1 cellular context compared by ENCODE assay signal in the genomic region with DNA sequence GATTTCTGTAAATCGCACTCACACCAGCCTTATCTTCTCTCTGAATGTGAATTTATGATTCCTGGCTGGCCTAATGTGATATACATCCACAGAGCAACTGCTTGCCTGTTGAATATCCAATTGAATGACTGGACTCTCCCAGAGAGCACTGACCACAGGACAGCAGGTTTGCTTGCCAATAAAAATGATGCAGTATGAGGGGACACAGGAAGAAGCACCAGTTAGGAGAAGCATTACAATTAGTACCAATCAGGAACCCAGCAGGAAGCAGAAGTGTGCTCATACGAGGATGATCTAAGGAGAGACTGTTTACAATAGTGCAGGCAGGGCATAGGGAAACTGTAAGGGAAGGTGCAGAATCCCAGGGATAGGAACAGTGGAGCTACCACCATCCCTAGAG.
TF ChIP-seq lines count a peak whose summit lies in the region.

No MANE protein-coding gene starts in this region.

TF ChIP-seq in GM12878, 131 proteins besides CTCF, POLR2A, EP300 and RAD21 (continued from another document):
- TF ChIP-seq, protein P1, sequence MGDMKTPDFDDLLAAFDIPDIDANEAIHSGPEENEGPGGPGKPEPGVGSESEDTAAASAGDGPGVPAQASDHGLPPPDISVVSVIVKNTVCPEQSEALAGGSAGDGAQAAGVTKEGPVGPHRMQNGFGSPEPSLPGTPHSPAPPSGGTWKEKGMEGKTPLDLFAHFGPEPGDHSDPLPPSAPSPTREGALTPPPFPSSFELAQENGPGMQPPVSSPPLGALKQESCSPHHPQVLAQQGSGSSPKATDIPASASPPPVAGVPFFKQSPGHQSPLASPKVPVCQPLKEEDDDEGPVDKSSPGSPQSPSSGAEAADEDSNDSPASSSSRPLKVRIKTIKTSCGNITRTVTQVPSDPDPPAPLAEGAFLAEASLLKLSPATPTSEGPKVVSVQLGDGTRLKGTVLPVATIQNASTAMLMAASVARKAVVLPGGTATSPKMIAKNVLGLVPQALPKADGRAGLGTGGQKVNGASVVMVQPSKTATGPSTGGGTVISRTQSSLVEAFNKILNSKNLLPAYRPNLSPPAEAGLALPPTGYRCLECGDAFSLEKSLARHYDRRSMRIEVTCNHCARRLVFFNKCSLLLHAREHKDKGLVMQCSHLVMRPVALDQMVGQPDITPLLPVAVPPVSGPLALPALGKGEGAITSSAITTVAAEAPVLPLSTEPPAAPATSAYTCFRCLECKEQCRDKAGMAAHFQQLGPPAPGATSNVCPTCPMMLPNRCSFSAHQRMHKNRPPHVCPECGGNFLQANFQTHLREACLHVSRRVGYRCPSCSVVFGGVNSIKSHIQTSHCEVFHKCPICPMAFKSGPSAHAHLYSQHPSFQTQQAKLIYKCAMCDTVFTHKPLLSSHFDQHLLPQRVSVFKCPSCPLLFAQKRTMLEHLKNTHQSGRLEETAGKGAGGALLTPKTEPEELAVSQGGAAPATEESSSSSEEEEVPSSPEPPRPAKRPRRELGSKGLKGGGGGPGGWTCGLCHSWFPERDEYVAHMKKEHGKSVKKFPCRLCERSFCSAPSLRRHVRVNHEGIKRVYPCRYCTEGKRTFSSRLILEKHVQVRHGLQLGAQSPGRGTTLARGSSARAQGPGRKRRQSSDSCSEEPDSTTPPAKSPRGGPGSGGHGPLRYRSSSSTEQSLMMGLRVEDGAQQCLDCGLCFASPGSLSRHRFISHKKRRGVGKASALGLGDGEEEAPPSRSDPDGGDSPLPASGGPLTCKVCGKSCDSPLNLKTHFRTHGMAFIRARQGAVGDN (IDR thresholded peaks at IDR 0.05): no peak
- TF ChIP-seq JUND (IDR thresholded peaks at IDR 0.05; ENCODE audit: low read depth, low read length) (no peak), NBN (IDR thresholded peaks at IDR 0.05) (no peak), SMC3 (IDR thresholded peaks at IDR 0.05; ENCODE audit: borderline replicate concordance, low read length) (no peak), SMARCA5 (IDR thresholded peaks at IDR 0.05) (no peak), SRF (IDR thresholded peaks at IDR 0.05; ENCODE audit: low read depth in 2 of 2, low read length in 2 of 2) (no peak), MTA2 (IDR thresholded peaks at IDR 0.05; ENCODE audit: low read depth) (no peak)
- TF ChIP-seq, protein P2, sequence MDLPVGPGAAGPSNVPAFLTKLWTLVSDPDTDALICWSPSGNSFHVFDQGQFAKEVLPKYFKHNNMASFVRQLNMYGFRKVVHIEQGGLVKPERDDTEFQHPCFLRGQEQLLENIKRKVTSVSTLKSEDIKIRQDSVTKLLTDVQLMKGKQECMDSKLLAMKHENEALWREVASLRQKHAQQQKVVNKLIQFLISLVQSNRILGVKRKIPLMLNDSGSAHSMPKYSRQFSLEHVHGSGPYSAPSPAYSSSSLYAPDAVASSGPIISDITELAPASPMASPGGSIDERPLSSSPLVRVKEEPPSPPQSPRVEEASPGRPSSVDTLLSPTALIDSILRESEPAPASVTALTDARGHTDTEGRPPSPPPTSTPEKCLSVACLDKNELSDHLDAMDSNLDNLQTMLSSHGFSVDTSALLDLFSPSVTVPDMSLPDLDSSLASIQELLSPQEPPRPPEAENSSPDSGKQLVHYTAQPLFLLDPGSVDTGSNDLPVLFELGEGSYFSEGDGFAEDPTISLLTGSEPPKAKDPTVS (IDR thresholded peaks at IDR 0.05; ENCODE audit: low read depth, low read length): no peak
- TF ChIP-seq, protein P3, sequence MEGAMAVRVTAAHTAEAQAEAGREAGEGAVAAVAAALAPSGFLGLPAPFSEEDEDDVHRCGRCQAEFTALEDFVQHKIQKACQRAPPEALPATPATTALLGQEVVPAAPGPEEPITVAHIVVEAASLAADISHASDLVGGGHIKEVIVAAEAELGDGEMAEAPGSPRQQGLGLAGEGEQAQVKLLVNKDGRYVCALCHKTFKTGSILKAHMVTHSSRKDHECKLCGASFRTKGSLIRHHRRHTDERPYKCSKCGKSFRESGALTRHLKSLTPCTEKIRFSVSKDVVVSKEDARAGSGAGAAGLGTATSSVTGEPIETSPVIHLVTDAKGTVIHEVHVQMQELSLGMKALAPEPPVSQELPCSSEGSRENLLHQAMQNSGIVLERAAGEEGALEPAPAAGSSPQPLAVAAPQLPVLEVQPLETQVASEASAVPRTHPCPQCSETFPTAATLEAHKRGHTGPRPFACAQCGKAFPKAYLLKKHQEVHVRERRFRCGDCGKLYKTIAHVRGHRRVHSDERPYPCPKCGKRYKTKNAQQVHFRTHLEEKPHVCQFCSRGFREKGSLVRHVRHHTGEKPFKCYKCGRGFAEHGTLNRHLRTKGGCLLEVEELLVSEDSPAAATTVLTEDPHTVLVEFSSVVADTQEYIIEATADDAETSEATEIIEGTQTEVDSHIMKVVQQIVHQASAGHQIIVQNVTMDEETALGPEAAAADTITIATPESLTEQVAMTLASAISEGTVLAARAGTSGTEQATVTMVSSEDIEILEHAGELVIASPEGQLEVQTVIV (IDR thresholded peaks at IDR 0.05; ENCODE audit: borderline replicate concordance, partially characterized antibody): no peak
- TF ChIP-seq, protein P4, sequence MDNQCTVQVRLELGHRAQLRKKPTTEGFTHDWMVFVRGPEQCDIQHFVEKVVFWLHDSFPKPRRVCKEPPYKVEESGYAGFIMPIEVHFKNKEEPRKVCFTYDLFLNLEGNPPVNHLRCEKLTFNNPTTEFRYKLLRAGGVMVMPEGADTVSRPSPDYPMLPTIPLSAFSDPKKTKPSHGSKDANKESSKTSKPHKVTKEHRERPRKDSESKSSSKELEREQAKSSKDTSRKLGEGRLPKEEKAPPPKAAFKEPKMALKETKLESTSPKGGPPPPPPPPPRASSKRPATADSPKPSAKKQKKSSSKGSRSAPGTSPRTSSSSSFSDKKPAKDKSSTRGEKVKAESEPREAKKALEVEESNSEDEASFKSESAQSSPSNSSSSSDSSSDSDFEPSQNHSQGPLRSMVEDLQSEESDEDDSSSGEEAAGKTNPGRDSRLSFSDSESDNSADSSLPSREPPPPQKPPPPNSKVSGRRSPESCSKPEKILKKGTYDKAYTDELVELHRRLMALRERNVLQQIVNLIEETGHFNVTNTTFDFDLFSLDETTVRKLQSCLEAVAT (IDR thresholded peaks at IDR 0.05): no peak
TF ChIP-seq in GM12878: peak in this region for 0.
